31 cellular contexts compared by ENCODE assay signal in the genomic region with DNA sequence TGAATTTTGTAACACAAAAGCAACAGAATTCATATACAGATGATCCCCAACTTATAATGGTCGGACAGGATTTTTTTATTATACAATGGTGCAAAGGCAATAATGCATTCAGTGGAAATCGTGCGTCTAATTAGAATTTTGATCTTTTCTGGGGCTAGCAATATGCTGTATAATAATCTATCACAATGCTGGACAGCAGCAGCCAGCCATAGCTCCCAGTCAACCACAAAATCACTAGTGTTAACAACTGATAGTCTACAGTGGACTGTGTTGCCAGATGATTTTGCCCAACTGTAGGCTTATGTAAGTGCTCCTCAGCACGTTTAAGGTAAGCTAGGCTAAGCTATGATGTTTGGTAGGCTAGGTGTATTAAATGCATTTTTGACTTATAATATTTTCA.
"Had no signal": no experiment of that assay in that cellular context is flagged by ENCODE, and none has a peak within 500 bp of the region (broad histone marks: within the 10 kb centered on the region; RNA-seq: fewer than 3 reads in every experiment).

No MANE protein-coding gene starts in this region.

- ATAC-seq: activated CD4-positive, alpha-beta T cell treated with anti-CD3 and anti-CD28 coated beads for 36 hours; activated CD8-positive, alpha-beta memory T cell treated with anti-CD3 and anti-CD28 coated beads, Interleukin-2, amount 10 ng/mL, durations not matched to agents 7 days and 5 days; activated CD8-positive, alpha-beta T cell treated with anti-CD3 and anti-CD28 coated beads, Interleukin-2, amount 10 ng/mL, durations not matched to agents 7 days and 5 days; effector memory CD8-positive, alpha-beta T cell; foreskin keratinocyte; gastrocnemius medialis; heart left ventricle had no signal

- H3K36me3 ChIP-seq: brain microvascular endothelial cell, esophagus muscularis mucosa, gastrocnemius medialis, heart left ventricle had no signal

- H3K4me1 ChIP-seq: esophagus muscularis mucosa, foreskin keratinocyte, gastrocnemius medialis, heart left ventricle had no signal

- H3K27ac Mint-ChIP-seq: activated CD4-positive, alpha-beta memory T cell treated with anti-CD3 and anti-CD28 coated beads for 36 hours; activated CD4-positive, alpha-beta T cell treated with anti-CD3 and anti-CD28 coated beads for 36 hours; activated CD4-positive, alpha-beta T cell treated with anti-CD3 and anti-CD28 coated beads, Interleukin-2, amount 10 ng/mL, durations not matched to agents 24 days and 14 days; activated CD8-positive, alpha-beta memory T cell treated with anti-CD3 and anti-CD28 coated beads, Interleukin-2, amount 10 ng/mL, durations not matched to agents 7 days and 5 days; activated CD8-positive, alpha-beta T cell treated with anti-CD3 and anti-CD28 coated beads, Interleukin-2, amount 10 ng/mL, durations not matched to agents 7 days and 5 days; activated naive CD4-positive, alpha-beta T cell treated with anti-CD3 and anti-CD28 coated beads for 36 hours; activated naive CD4-positive, alpha-beta T cell treated with anti-CD3 and anti-CD28 coated beads, Interleukin-2, amount 50 U/mL, for 24 hours; activated naive CD8-positive, alpha-beta T cell treated with anti-CD3 and anti-CD28 coated beads, Interleukin-2, amount 10 ng/mL, durations not matched to agents 7 days and 5 days; activated T-helper 1 cell treated with anti-CD3 and anti-CD28 coated beads, Interleukin-12 subunit alpha, Interleukin-12 subunit beta, Interleukin-2, Interleukin-4 antibody, amounts not matched to agents 30 ng/mL and 10 ng/mL and 1 ng/mL, durations not matched to agents 14 hours and 24 hours and 36 hours; activated T-helper 2 cell treated with anti-CD3 and anti-CD28 coated beads, Interferon-gamma antibody, Interleukin-2, Interleukin-4, amounts not matched to agents 10 μg/mL and 5 μg/mL and 100 μg/mL, durations not matched to agents 14 hours and 24 hours and 36 hours; effector memory CD8-positive, alpha-beta T cell had no signal

- H3K9me3 Mint-ChIP-seq: activated naive CD4-positive, alpha-beta T cell treated with anti-CD3 and anti-CD28 coated beads, Interleukin-2, amount 50 U/mL, for 24 hours; activated naive CD8-positive, alpha-beta T cell treated with anti-CD3 and anti-CD28 coated beads, Interleukin-2, amount 10 ng/mL, durations not matched to agents 7 days and 5 days; effector memory CD8-positive, alpha-beta T cell had no signal

- H3K9me3 ChIP-seq: esophagus muscularis mucosa, gastrocnemius medialis had no signal

- DNase-seq: activated CD4-positive, alpha-beta memory T cell treated with anti-CD3 and anti-CD28 coated beads for 36 hours; activated CD4-positive, alpha-beta T cell treated with anti-CD3 and anti-CD28 coated beads for 36 hours; activated CD4-positive, alpha-beta T cell treated with anti-CD3 and anti-CD28 coated beads, Interleukin-2, amount 10 ng/mL, durations not matched to agents 24 days and 14 days; activated CD4-positive, CD25-positive, alpha-beta regulatory T cell; activated CD4-positive, CD25-positive, alpha-beta regulatory T cell treated with anti-CD3 and anti-CD28 coated beads, Interleukin-2, amount 50 U/mL, for 72 hours; activated CD8-positive, alpha-beta memory T cell treated with anti-CD3 and anti-CD28 coated beads, Interleukin-2, amount 10 ng/mL, durations not matched to agents 7 days and 5 days; activated CD8-positive, alpha-beta memory T cell treated with anti-CD3 and anti-CD28 coated beads, Interleukin-2, amount 50 U/mL, for 4 hours; activated CD8-positive, alpha-beta T cell treated with anti-CD3 and anti-CD28 coated beads, Interleukin-2, amount 10 ng/mL, durations not matched to agents 7 days and 5 days; activated effector memory CD4-positive, alpha-beta T cell treated with anti-CD3 and anti-CD28 coated beads, Interleukin-2, amount 50 U/mL, for 16 hours; activated naive CD4-positive, alpha-beta T cell treated with anti-CD3 and anti-CD28 coated beads for 36 hours; activated naive CD8-positive, alpha-beta T cell treated with anti-CD3 and anti-CD28 coated beads, Interleukin-2, amount 10 ng/mL, durations not matched to agents 7 days and 5 days; activated T-cell treated with anti-CD3 and anti-CD28 coated beads, Interleukin-2, amount 50 U/mL, for 1 hour; activated T-cell treated with anti-CD3 and anti-CD28 coated beads, Interleukin-2, amount 50 U/mL, for 48 hours; brain microvascular endothelial cell; caudate nucleus; cortex of kidney; dermis blood vessel endothelial cell; effector CD4-positive, alpha-beta T cell; effector memory CD8-positive, alpha-beta T cell; erythroblast; foreskin keratinocyte; gastrocnemius medialis; glutamatergic neuron; heart left ventricle; T-helper 2 cell had no signal

- H3K27ac ChIP-seq: brain microvascular endothelial cell, esophagus muscularis mucosa, foreskin keratinocyte, gastrocnemius medialis, heart left ventricle had no signal

- FAIRE-seq: astrocyte, colon had no signal

- H3K27me3 ChIP-seq: brain microvascular endothelial cell, esophagus muscularis mucosa, foreskin keratinocyte, gastrocnemius medialis, heart left ventricle had no signal

- H3K36me3 Mint-ChIP-seq: activated CD4-positive, alpha-beta memory T cell treated with anti-CD3 and anti-CD28 coated beads for 36 hours; activated CD8-positive, alpha-beta memory T cell treated with anti-CD3 and anti-CD28 coated beads, Interleukin-2, amount 10 ng/mL, durations not matched to agents 7 days and 5 days; activated naive CD4-positive, alpha-beta T cell treated with anti-CD3 and anti-CD28 coated beads, Interleukin-2, amount 50 U/mL, for 24 hours; activated naive CD8-positive, alpha-beta T cell treated with anti-CD3 and anti-CD28 coated beads, Interleukin-2, amount 10 ng/mL, durations not matched to agents 7 days and 5 days had no signal

- H3K4me3 ChIP-seq: esophagus muscularis mucosa, gastrocnemius medialis, heart left ventricle had no signal
